5 cellular contexts compared by ENCODE assay signal in the genomic region with DNA sequence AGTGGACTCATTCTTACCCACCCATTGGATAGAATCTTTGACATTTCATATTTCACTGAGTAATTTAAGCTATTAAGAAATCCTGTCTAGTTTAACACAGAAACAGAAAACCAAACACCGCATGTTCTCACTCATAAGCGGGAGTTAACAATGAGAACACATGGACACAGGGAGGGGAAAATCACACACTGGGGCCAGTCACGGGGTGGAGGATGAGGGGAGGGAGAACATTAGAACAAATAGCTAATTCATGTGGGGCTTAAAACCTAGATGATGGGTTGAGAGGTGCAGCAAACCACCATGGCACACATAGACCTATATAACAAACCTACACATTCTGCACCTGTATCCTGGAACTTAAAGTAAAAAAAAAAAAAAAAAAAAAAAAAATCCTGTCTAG.
DNase-seq lines count a peak whose midpoint lies in the region.
"Not testable (repeated sequence)": the region's sequence is repeated elsewhere in the genome, so short reads cannot be mapped to it uniquely, and the experiment has no call there.

No MANE protein-coding gene starts in this region.

- DNase-seq in Ammon's horn (ENCODE audit: low spot score) (peak; percentile 30), head of caudate nucleus (peak in 33 of 42 donors; percentile 4 to 69 (median 38)), medulla oblongata (ENCODE audit: extremely low spot score) (peak; percentile 12), pons (ENCODE audit: low spot score) (peak; percentile 31), superior temporal gyrus (ENCODE audit: extremely low spot score) (peak; percentile 48)

- intact Hi-C loops in head of caudate nucleus (cut with DNase I): not testable (repeated sequence)

Comparison
In these comparisons a context has a peak if more than half of its experiments do, and no peak if none do; other contexts are left out.
1. Peak in every context shown above with its lines: DNase-seq.